ENCODE assay signal across 28 cellular contexts in the genomic region with DNA sequence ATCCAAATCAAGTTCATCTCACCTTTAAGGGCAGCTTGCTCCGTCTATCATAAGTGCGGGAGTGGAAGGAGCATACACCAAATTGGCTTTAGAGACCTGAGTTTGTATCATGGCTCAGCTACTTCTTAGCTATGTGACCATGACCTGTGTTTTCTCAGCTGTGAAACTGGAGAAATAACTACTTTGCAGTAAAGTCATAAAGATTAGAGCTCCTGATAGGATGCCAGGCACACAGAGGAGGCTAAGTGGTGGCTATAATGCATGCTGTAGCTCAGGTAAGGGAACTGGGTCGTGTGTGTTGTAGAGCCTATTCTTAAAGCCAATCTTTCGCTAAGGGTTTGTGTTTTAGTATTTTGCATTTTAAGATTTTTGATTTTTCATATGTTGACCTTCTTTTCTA.
"Had no signal": no experiment of that assay in that cellular context is flagged by ENCODE, and none has a peak within 500 bp of the region (broad histone marks: within the 10 kb centered on the region; RNA-seq: fewer than 3 reads in every experiment).

No MANE protein-coding gene starts in this region.

- H3K4me1 ChIP-seq: parathyroid adenoma, psoas muscle, right lobe of liver, sigmoid colon, spleen, suprapubic skin, testis, tibial artery, transverse colon, upper lobe of right lung, uterus had no signal

- H3K4me2 ChIP-seq: neural progenitor cell had no signal

- H3K27me3 ChIP-seq: neural progenitor cell, ovary, right lobe of liver, sigmoid colon, spleen, suprapubic skin, testis, tibial artery, transverse colon, upper lobe of right lung, uterus had no signal

- H3K9ac ChIP-seq: neural progenitor cell, parathyroid adenoma had no signal

- H3K27ac ChIP-seq: neural progenitor cell, ovary, parathyroid adenoma, psoas muscle, right lobe of liver, sigmoid colon, spleen, suprapubic skin, testis, tibial artery, transverse colon, upper lobe of right lung, uterus had no signal

- DNase-seq: natural killer cell; occipital lobe; ovary; posterior cingulate gyrus; psoas muscle; right cardiac atrium; right lobe of liver; sigmoid colon; small intestine; spleen; stimulated activated CD4-positive, alpha-beta T cell treated with anti-CD3 and anti-CD28 coated beads, Interleukin-12 subunit alpha, Interleukin-12 subunit beta, amount 100 ng/mL, for 4 hours; stimulated activated CD4-positive, alpha-beta T cell treated with anti-CD3 and anti-CD28 coated beads, Interleukin-1b, Interleukin-23, amount 100 ng/mL, for 48 hours; stimulated activated CD4-positive, alpha-beta T cell treated with anti-CD3 and anti-CD28 coated beads, Interleukin-4, amount 100 ng/mL, for 1 hour; stimulated activated CD4-positive, alpha-beta T cell treated with anti-CD3 and anti-CD28 coated beads, Interleukin-4, amount 100 ng/mL, for 4 hours; stimulated activated CD8-positive, alpha-beta memory T cell treated with anti-CD3 and anti-CD28 coated beads, Interleukin-4, amount 100 ng/mL, for 48 hours; stimulated activated naive CD4-positive, alpha-beta T cell; stimulated activated naive CD8-positive, alpha-beta T cell treated with anti-CD3 and anti-CD28 coated beads, Interleukin-15, amount 100 ng/mL, for 72 hours; stimulated activated naive CD8-positive, alpha-beta T cell treated with anti-CD3 and anti-CD28 coated beads, Interleukin-15, Interleukin-2, amounts not matched to agents 100 U/mL and 50 U/mL, for 24 hours; substantia nigra; testis; tibial artery; transverse colon; upper lobe of right lung; uterus had no signal

- H3K4me3 ChIP-seq: neural progenitor cell, ovary, psoas muscle, right lobe of liver, sigmoid colon, spleen, suprapubic skin, testis, tibial artery, transverse colon, upper lobe of right lung, uterus had no signal

- ATAC-seq: natural killer cell; psoas muscle; right cardiac atrium; right lobe of liver; stimulated activated memory B cell treated with anti-CD40 and anti-IgM and Interleukin-4, amounts not matched to agents 10 μg/mL and 1 μg/mL and 100 μg/mL, for 72 hours; stimulated activated naive CD8-positive, alpha-beta T cell treated with anti-CD3 and anti-CD28 coated beads, Interleukin-15, amount 100 ng/mL, for 72 hours; stimulated activated naive CD8-positive, alpha-beta T cell treated with anti-CD3 and anti-CD28 coated beads, Interleukin-15, Interleukin-2, amounts not matched to agents 100 U/mL and 50 U/mL, for 24 hours; upper lobe of right lung had no signal

- H3K79me2 ChIP-seq: parathyroid adenoma had no signal

- H3K36me3 ChIP-seq: neural progenitor cell, ovary, right lobe of liver, sigmoid colon, spleen, suprapubic skin, tibial artery, transverse colon, upper lobe of right lung, uterus had no signal

- H3K9me3 ChIP-seq: ovary, psoas muscle, right lobe of liver, sigmoid colon, spleen, suprapubic skin, testis, tibial artery, transverse colon, upper lobe of right lung, uterus had no signal

- H2AFZ ChIP-seq: neural progenitor cell, parathyroid adenoma had no signal
